ENCODE assay signal across 1 cellular context in the genomic region with DNA sequence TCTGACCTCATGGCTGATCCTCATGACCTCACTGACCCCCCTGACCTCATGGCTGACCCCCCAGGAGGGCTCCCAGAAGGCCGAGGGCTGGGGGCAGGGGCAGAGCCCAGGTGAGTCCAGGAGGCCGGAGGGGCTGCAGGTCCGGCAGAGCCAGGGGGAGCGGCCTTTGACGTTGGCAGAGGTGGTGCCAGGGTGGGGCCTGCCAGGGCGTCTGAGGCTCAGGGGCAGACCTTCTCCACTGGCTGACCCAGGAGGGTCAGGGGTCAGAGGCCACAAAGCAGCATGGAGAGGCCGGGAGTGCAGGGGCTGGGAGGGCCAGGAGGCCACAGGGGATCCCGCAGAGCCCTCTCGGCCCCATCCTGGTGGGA.
A peak's percentile ranks its signal among the peaks of the same experiment; 100 is the strongest.
TF ChIP-seq lines count a peak whose summit lies in the region.

No MANE protein-coding gene starts in this region.

TF ChIP-seq in HepG2, 621 proteins besides CTCF, POLR2A, EP300 and RAD21:
- TF ChIP-seq MXD4 (CRISPR knock-in tag; IDR thresholded peaks at IDR 0.05) (no peak), ZBTB8A (CRISPR knock-in tag; IDR thresholded peaks at IDR 0.05; ENCODE audit: borderline replicate concordance, low read depth) (no peak), NR2C2 (CRISPR knock-in tag; IDR thresholded peaks at IDR 0.05; ENCODE audit: borderline replicate concordance) (0 out of 2 replicates have a peak, but pooled peaks have one; percentile 21), DNMT3B (CRISPR knock-in tag; conservative IDR thresholded peaks at IDR 0.05) (no peak), ARNT2 (CRISPR knock-in tag; IDR thresholded peaks at IDR 0.05; ENCODE audit: low read depth) (no peak), ZEB1 (IDR thresholded peaks at IDR 0.05; ENCODE audit: insufficient replicate concordance, low read depth) (no peak), RFX5 (IDR thresholded peaks at IDR 0.05; ENCODE audit: low read depth, low read length) (no peak), SRSF1 (optimal IDR thresholded peaks at IDR 0.05; ENCODE audit: low read depth, low read length) (no peak), STAG1 (CRISPR knock-in tag; IDR thresholded peaks at IDR 0.05) (no peak), FOXA1 (IDR thresholded peaks at IDR 0.05) (no peak), FOXA1 (CRISPR knock-in tag; IDR thresholded peaks at IDR 0.05) (no peak), AGO2 (optimal IDR thresholded peaks at IDR 0.05; ENCODE audit: low read depth, low read length) (peak; percentile 43), NR2F6 (IDR thresholded peaks at IDR 0.05) (no peak; the same call in 1 of the 2 replicates), NR2F6 (CRISPR knock-in tag; IDR thresholded peaks at IDR 0.05) (no peak), RCOR2 (CRISPR knock-in tag; IDR thresholded peaks at IDR 0.05) (no peak), GTF3A (CRISPR knock-in tag; conservative IDR thresholded peaks at IDR 0.05) (no peak), ISL2 (CRISPR knock-in tag; IDR thresholded peaks at IDR 0.05) (no peak), HNRNPL (IDR thresholded peaks at IDR 0.05; ENCODE audit: low read depth, low read length) (peak; percentile 45; the same call in 1 of the 2 replicates)
- TF ChIP-seq, protein P1, sequence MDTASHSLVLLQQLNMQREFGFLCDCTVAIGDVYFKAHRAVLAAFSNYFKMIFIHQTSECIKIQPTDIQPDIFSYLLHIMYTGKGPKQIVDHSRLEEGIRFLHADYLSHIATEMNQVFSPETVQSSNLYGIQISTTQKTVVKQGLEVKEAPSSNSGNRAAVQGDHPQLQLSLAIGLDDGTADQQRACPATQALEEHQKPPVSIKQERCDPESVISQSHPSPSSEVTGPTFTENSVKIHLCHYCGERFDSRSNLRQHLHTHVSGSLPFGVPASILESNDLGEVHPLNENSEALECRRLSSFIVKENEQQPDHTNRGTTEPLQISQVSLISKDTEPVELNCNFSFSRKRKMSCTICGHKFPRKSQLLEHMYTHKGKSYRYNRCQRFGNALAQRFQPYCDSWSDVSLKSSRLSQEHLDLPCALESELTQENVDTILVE (CRISPR knock-in tag; IDR thresholded peaks at IDR 0.05), result no peak
